Comparison of ENCODE assay signal across 27 cellular contexts in the genomic region with DNA sequence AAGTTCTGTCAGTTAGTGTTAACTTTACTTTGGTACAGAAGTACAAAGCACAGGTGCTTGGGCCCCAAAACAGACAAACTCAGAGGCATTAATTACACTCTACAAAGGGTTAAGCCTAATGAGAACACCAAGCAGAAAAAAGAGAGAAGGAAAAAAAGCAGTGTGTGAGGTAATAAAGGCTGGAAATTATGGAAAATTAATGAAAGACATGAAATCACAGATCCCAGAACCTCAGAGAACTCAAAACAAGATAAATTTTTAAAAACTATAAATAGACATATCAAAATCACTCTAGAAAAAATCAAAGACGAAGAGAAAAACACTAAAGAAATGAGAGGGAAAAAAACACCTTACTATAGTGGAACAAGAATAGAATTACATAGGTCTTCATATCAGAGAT.
DNase-seq lines count a peak whose midpoint lies in the region; TF ChIP-seq lines count a peak whose summit lies in the region.
"Had no signal": no experiment of that assay in that cellular context is flagged by ENCODE, and none has a peak within 500 bp of the region (broad histone marks: within the 10 kb centered on the region; RNA-seq: fewer than 3 reads in every experiment).

No MANE protein-coding gene starts in this region.

- no peak overlapping the region for H3K27ac ChIP-seq in HEK293 (ENCODE audit: extremely low read depth, low read depth, low read length)
- H3K27ac ChIP-seq: 22Rv1; A549; BLaER1; BLaER1 treated with 17β-estradiol and CSF1 and Interleukin-3, amounts not matched to agents 10 nM and 100 nM; C4-2B had no signal

- POLR2A ChIA-PET in HEK293 (lab: Yijun Ruan, JAX): no interaction called here

- H3K36me3 ChIP-seq in HEK293 (ENCODE audit: control insufficient read depth in 2 of 2, insufficient read depth in 1 of 2, low read length in 2 of 2): no peaks in the 10 kb centered on the region
- H3K36me3 ChIP-seq: BE2C; BLaER1; BLaER1 treated with 17β-estradiol and CSF1 and Interleukin-3, amounts not matched to agents 10 nM and 100 nM had no signal

- CTCF ChIA-PET in HEK293 (lab: Yijun Ruan, JAX): no interaction called here

- DNase-seq in GM10266 (ENCODE audit: extremely low spot score): no peak
- DNase-seq: 8988T; ACHN; AML-193; BE2C; C1 segment of cervical spinal cord; Caco-2; Calu3; CD4-positive, alpha-beta memory T cell; CD4-positive, alpha-beta T cell; CD4-positive, CD25-positive, alpha-beta regulatory T cell; CD8-positive, alpha-beta memory T cell; CD8-positive, alpha-beta T cell; COR-L47; DMS 273 treated with DMSO at 0.1 percent for 48 hours; DMS153; DMS53; DMS79; DMS79 treated with DMSO at 0.1 percent for 48 hours; DND-41; EL had no signal

- no peak overlapping the region for H3K4me3 ChIP-seq in HEK293 (ENCODE audit: low read depth, low read length)
- H3K4me3 ChIP-seq: A549; BLaER1; BLaER1 treated with 17β-estradiol and CSF1 and Interleukin-3, amounts not matched to agents 10 nM and 100 nM had no signal

- TF ChIP-seq CTCF in HEK293 (tag by site-specific recombination; IDR thresholded peaks at IDR 0.05) (no peak), GM10266 (IDR thresholded peaks at IDR 0.05; ENCODE audit: control insufficient read depth, insufficient read depth, low read depth, missing control alignments) (no peak)

- no peaks in the 10 kb centered on the region for H3K9me3 ChIP-seq in HEK293 (ENCODE audit: control insufficient read depth, insufficient read depth, low read depth, low read length)
- H3K9me3 ChIP-seq: BE2C had no signal

- H3K4me1 ChIP-seq in HEK293 (ENCODE audit: control insufficient read depth, insufficient read depth, low read length): no peaks in the 10 kb centered on the region
- H3K4me1 ChIP-seq: A549; BE2C; BLaER1; BLaER1 treated with 17β-estradiol and CSF1 and Interleukin-3, amounts not matched to agents 10 nM and 100 nM; Caco-2 had no signal

TF ChIP-seq in HEK293, 187 proteins besides CTCF, POLR2A, EP300 and RAD21:
- TF ChIP-seq KLF10 (tag by site-specific recombination; IDR thresholded peaks at IDR 0.05): no peak
- TF ChIP-seq ZNF114 (tag by site-specific recombination; IDR thresholded peaks at IDR 0.05): no peak
- TF ChIP-seq ZBTB21 (tag by site-specific recombination; IDR thresholded peaks at IDR 0.05): no peak
- peak; percentile 96 for TF ChIP-seq ZNF558 (tag by site-specific recombination; IDR thresholded peaks at IDR 0.05)
